1 cellular context compared by ENCODE assay signal in genomic region chr5:115841382-115842088, GRCh38.
TF ChIP-seq lines count a peak whose summit lies in the region.

TSS of gene AP3S1 (plus strand) at chr5:115841935. CDS start at chr5:115842038, 103 bp downstream.
TSS of gene ATG12 (minus strand) at chr5:115841565. CDS start at chr5:115841552, 13 bp downstream.

TF ChIP-seq in HepG2, 621 proteins besides CTCF, POLR2A, EP300 and RAD21 (continued from another document and continues in another):
- TF ChIP-seq CEBPZ (IDR thresholded peaks at IDR 0.05; ENCODE audit: low read length) (no peak), DNMT1 (CRISPR knock-in tag; IDR thresholded peaks at IDR 0.05) (no peak), HMGA1 (CRISPR knock-in tag; conservative IDR thresholded peaks at IDR 0.05) (no peak), NFE2 (CRISPR knock-in tag; IDR thresholded peaks at IDR 0.05) (peak; percentile 43; the same call in 1 of the 2 replicates), SIX4 (CRISPR knock-in tag; IDR thresholded peaks at IDR 0.05) (0 out of 2 replicates have a peak, but pooled peaks have one; percentile 57), ZNF737 (CRISPR knock-in tag; IDR thresholded peaks at IDR 0.05; ENCODE audit: borderline replicate concordance) (peak; percentile 96), KMT2B (CRISPR knock-in tag; IDR thresholded peaks at IDR 0.05) (peak; percentile 90), ARNT2 (CRISPR knock-in tag; IDR thresholded peaks at IDR 0.05; ENCODE audit: low read depth) (peak; percentile 94), PBX2 (CRISPR knock-in tag; IDR thresholded peaks at IDR 0.05) (no peak), ZNF782 (CRISPR knock-in tag; IDR thresholded peaks at IDR 0.05; ENCODE audit: borderline replicate concordance) (no peak; the same call in 1 of the 2 replicates), ZNF605 (CRISPR knock-in tag; IDR thresholded peaks at IDR 0.05) (peak; percentile 73), ERF (CRISPR knock-in tag; IDR thresholded peaks at IDR 0.05) (peak; percentile 91), MIXL1 (CRISPR knock-in tag; IDR thresholded peaks at IDR 0.05) (peak; percentile 84), REPIN1 (CRISPR knock-in tag; IDR thresholded peaks at IDR 0.05; ENCODE audit: borderline replicate concordance, low read depth) (0 out of 2 replicates have a peak, but pooled peaks have one; percentile 72), HOXA5 (CRISPR knock-in tag; IDR thresholded peaks at IDR 0.05) (peak; percentile 59; the same call in 1 of the 2 replicates), ZNF18 (CRISPR knock-in tag; IDR thresholded peaks at IDR 0.05; ENCODE audit: insufficient replicate concordance) (peak; percentile 84), MEF2D (CRISPR knock-in tag; IDR thresholded peaks at IDR 0.05) (peak; percentile 90), ZNF773 (CRISPR knock-in tag; IDR thresholded peaks at IDR 0.05; ENCODE audit: borderline replicate concordance) (0 out of 2 replicates have a peak, but pooled peaks have one; percentile 22), ZFP90 (CRISPR knock-in tag; IDR thresholded peaks at IDR 0.05; ENCODE audit: borderline replicate concordance) (peak; percentile 65; the same call in 1 of the 2 replicates), PAXIP1 (CRISPR knock-in tag; conservative IDR thresholded peaks at IDR 0.05) (peak; percentile 27; the same call in 1 of the 2 replicates), ZNF256 (CRISPR knock-in tag; conservative IDR thresholded peaks at IDR 0.05) (peak; percentile 62; the same call in 1 of the 2 replicates), ZNF30 (CRISPR knock-in tag; IDR thresholded peaks at IDR 0.05) (peak; percentile 28; the same call in 1 of the 2 replicates), ZNF772 (CRISPR knock-in tag; IDR thresholded peaks at IDR 0.05) (peak; percentile 79), ZNF746 (CRISPR knock-in tag; IDR thresholded peaks at IDR 0.05) (peak; percentile 23; the same call in 1 of the 2 replicates), FOSL1 (CRISPR knock-in tag; IDR thresholded peaks at IDR 0.05; ENCODE audit: borderline replicate concordance) (no peak), ZNF7 (CRISPR knock-in tag; IDR thresholded peaks at IDR 0.05) (0 out of 2 replicates have a peak, but pooled peaks have one; percentile 28), FOXA3 (CRISPR knock-in tag; IDR thresholded peaks at IDR 0.05) (peak; percentile 59), GMEB2 (CRISPR knock-in tag; IDR thresholded peaks at IDR 0.05; ENCODE audit: low read depth) (peak; percentile 50; the same call in 1 of the 2 replicates), TSC22D2 (CRISPR knock-in tag; IDR thresholded peaks at IDR 0.05; ENCODE audit: borderline replicate concordance) (peak; percentile 93), RBFOX2 (IDR thresholded peaks at IDR 0.05; ENCODE audit: low read depth, low read length) (peak; percentile 82), JARID2 (CRISPR knock-in tag; IDR thresholded peaks at IDR 0.05; ENCODE audit: insufficient replicate concordance) (peak; percentile 98), ZBTB38 (CRISPR knock-in tag; IDR thresholded peaks at IDR 0.05) (0 out of 2 replicates have a peak, but pooled peaks have one; percentile 53), ZNF770 (CRISPR knock-in tag; IDR thresholded peaks at IDR 0.05) (0 out of 2 replicates have a peak, but pooled peaks have one; percentile 45), ZNF431 (CRISPR knock-in tag; IDR thresholded peaks at IDR 0.05; ENCODE audit: borderline replicate concordance, low read depth) (peak; percentile 64; the same call in 1 of the 2 replicates), ZSCAN5A (CRISPR knock-in tag; IDR thresholded peaks at IDR 0.05; ENCODE audit: borderline replicate concordance) (peak; percentile 73; the same call in 1 of the 2 replicates), ZNF558 (CRISPR knock-in tag; IDR thresholded peaks at IDR 0.05; ENCODE audit: borderline replicate concordance) (peak; percentile 94; the same call in 1 of the 2 replicates), ZNF362 (CRISPR knock-in tag; IDR thresholded peaks at IDR 0.05; ENCODE audit: borderline replicate concordance) (no peak), ZNF615 (CRISPR knock-in tag; IDR thresholded peaks at IDR 0.05; ENCODE audit: borderline replicate concordance) (peak; percentile 65; the same call in 1 of the 2 replicates), ZKSCAN1 (IDR thresholded peaks at IDR 0.05; ENCODE audit: low read length) (no peak), ELK4 (CRISPR knock-in tag; IDR thresholded peaks at IDR 0.05; ENCODE audit: borderline replicate concordance) (no peak), ZNF484 (CRISPR knock-in tag; IDR thresholded peaks at IDR 0.05; ENCODE audit: borderline replicate concordance, low read depth) (no peak), KDM5B (CRISPR knock-in tag; IDR thresholded peaks at IDR 0.05; ENCODE audit: borderline replicate concordance) (peak; percentile 88; the same call in 1 of the 2 replicates), HNRNPLL (IDR thresholded peaks at IDR 0.05; ENCODE audit: low read depth, low read length, poor library complexity, severe bottlenecking) (peak; percentile 77), ELF1 (CRISPR knock-in tag; IDR thresholded peaks at IDR 0.05) (peak; percentile 94)
